ENCODE assay signal across 8 cellular contexts in genomic region chr2:68943581-68944568, GRCh38. TPM values are rescaled to one million over a fixed set of nuclear protein-coding genes. Genes with fewer than 3 reads are reported as not detected.
DNase-seq lines count a peak whose midpoint lies in the region; ATAC-seq and TF ChIP-seq lines count a peak whose summit lies in the region.

No MANE protein-coding gene starts in this region.

- peak; percentile 93 for ATAC-seq in PC-3
- ATAC-seq in activated T-cell treated with anti-CD3 and anti-CD28 coated beads, Interleukin-2, amount 50 U/mL, for 4 hours = peak; percentile 48 to 69
- ATAC-seq in natural killer cell = peak; percentile 64 to 85 (median 73)
- ATAC-seq in GM18511 (IDR thresholded peaks at IDR 0.05; ENCODE audit: unreplicated experiment) = no peak

- BruUV-seq in PC-3 (replicated peaks; lab: Mats Ljungman, UMichigan) = no TSS peak

- TF ChIP-seq CTCF in GM12864 (IDR thresholded peaks at IDR 0.05; ENCODE audit: low read depth, low read length, missing control alignments) (peak; percentile 85), PC-3 (conservative IDR thresholded peaks at IDR 0.05; ENCODE audit: low read depth, low read length) (peak; percentile 88), fibroblast of mammary gland (conservative IDR thresholded peaks at IDR 0.05; ENCODE audit: control insufficient read depth, insufficient read depth, low read depth, low read length) (peak; percentile 78), natural killer cell (IDR thresholded peaks at IDR 0.05) (peak; percentile 84), testis (IDR thresholded peaks at IDR 0.05) (peak; percentile 48 to 83 (median 74))

- peaks cover 10% of the 10 kb centered on the region; the same call in 1 of the 2 replicates for H3K4me1 ChIP-seq in PC-3 (ENCODE audit: insufficient read depth, low read length)
- H3K4me1 ChIP-seq in testis = no peaks in the 10 kb centered on the region

- H3K27me3 ChIP-seq in PC-3 (ENCODE audit: low read length) (no peaks in the 10 kb centered on the region), testis (no peaks in the 10 kb centered on the region)

- CTCF ChIA-PET in PC-3 (lab: Charles Lee) = interaction anchor here (0.5 to 1.5 kb wide), 7 partner anchors 17 to 553 kb away, joined by 3 to 8 read pairs (median 4); partner anchors contain the start of gene ANTXR1

- intact Hi-C loops in PC-3 (cut with micrococcal nuclease) = loop anchor here (1.0 to 2.0 kb wide), 2 partner anchors 69 to 363 kb away; partner anchors contain the start of gene ANTXR1
- intact Hi-C loops in natural killer cell (cut with micrococcal nuclease) = no loop called here
- intact Hi-C loops in testis (cut with DNase I; ENCODE audit: low total_unique reads) = no loop called here

- H2AFZ ChIP-seq in PC-3 (ENCODE audit: low read length) = peak overlapping the region; percentile 95

- H3K4me1 Mint-ChIP-seq in activated T-cell treated with anti-CD3 and anti-CD28 coated beads, Interleukin-2, amount 50 U/mL, for 4 hours (ENCODE audit: low read depth) = no peaks in the 10 kb centered on the region
- H3K4me1 Mint-ChIP-seq in natural killer cell = peaks cover 5% of the 10 kb centered on the region in 2 donors

- H3K79me2 ChIP-seq in PC-3 (ENCODE audit: low read length) = no peaks in the 10 kb centered on the region

- peak overlapping the region; percentile 59 for H3K9ac ChIP-seq in PC-3 (ENCODE audit: low read length)

- TF ChIP-seq POLR2A in testis (IDR thresholded peaks at IDR 0.05) = no peak

- H3K4me3 ChIP-seq in GM12864 (ENCODE audit: low read depth, low read length) = no peak overlapping the region
- H3K4me3 ChIP-seq in PC-3 (ENCODE audit: low read length) = no peak overlapping the region
- H3K4me3 ChIP-seq in fibroblast of mammary gland (ENCODE audit: control insufficient read depth, low read depth, low read length) = no peak overlapping the region
- H3K4me3 ChIP-seq in testis = no peak overlapping the region

- no peaks in the 10 kb centered on the region for H4K20me1 ChIP-seq in PC-3 (ENCODE audit: low read length)

- H3K36me3 ChIP-seq in PC-3 (ENCODE audit: low read depth, low read length) (no peaks in the 10 kb centered on the region), testis (ENCODE audit: low read depth, missing control alignments) (no peaks in the 10 kb centered on the region)

- no peaks in the 10 kb centered on the region for H3K9me2 ChIP-seq in PC-3 (replicated peaks; ENCODE audit: low read length)

- no peak overlapping the region for H3K27ac ChIP-seq in PC-3 (ENCODE audit: low read length)
- H3K27ac ChIP-seq in testis = no peak overlapping the region

- H3K4me2 ChIP-seq in PC-3 (ENCODE audit: low read length) = peak overlapping the region; percentile 51

- DNase-seq in GM12864 (ENCODE audit: low read depth) (peak; percentile 3), Kasumi-1 (lab: John Stamatoyannopoulos, UW) (peak; percentile 78 to 84), PC-3 (peak; percentile 89), fibroblast of mammary gland (ENCODE audit: low read depth) (peak; percentile 56), natural killer cell (peak; percentile 19), testis (peak; percentile 70)
- DNase-seq in activated T-cell treated with anti-CD3 and anti-CD28 coated beads, Interleukin-2, amount 50 U/mL, for 4 hours = peak; percentile 34

- H3K9me3 ChIP-seq in PC-3 (ENCODE audit: low read length) (no peaks in the 10 kb centered on the region), testis (no peaks in the 10 kb centered on the region)

- 34 to 37% methylated on average over 17 to 25 of the region's 27 CpGs for WGBS in testis, 2 donors

- peaks cover 14% of the 10 kb centered on the region for H3K9me3 Mint-ChIP-seq in activated T-cell treated with anti-CD3 and anti-CD28 coated beads, Interleukin-2, amount 50 U/mL, for 4 hours
- H3K9me3 Mint-ChIP-seq in natural killer cell = no peaks in the 10 kb centered on the region

- no peaks in the 10 kb centered on the region for H3F3A ChIP-seq in PC-3 (ENCODE audit: low read length, unreplicated experiment)

- H3K4me3 Mint-ChIP-seq in activated T-cell treated with anti-CD3 and anti-CD28 coated beads, Interleukin-2, amount 50 U/mL, for 4 hours = no peak overlapping the region
- H3K4me3 Mint-ChIP-seq in natural killer cell = no peak overlapping the region

- H3K36me3 Mint-ChIP-seq in activated T-cell treated with anti-CD3 and anti-CD28 coated beads, Interleukin-2, amount 50 U/mL, for 4 hours (ENCODE audit: insufficient read depth) = no peaks in the 10 kb centered on the region
- no peaks in the 10 kb centered on the region for H3K36me3 Mint-ChIP-seq in natural killer cell

- H3K27me3 Mint-ChIP-seq in activated T-cell treated with anti-CD3 and anti-CD28 coated beads, Interleukin-2, amount 50 U/mL, for 4 hours (ENCODE audit: low read depth) = peaks cover 41% of the 10 kb centered on the region
- H3K27me3 Mint-ChIP-seq in natural killer cell (ENCODE audit: low read depth in 2 of 2) = peaks cover 40 to 70% of the 10 kb centered on the region in 2 donors

- POLR2A ChIA-PET in PC-3 (lab: Charles Lee; ENCODE audit: unreplicated experiment) = no interaction called here

- no peak overlapping the region for H3K27ac Mint-ChIP-seq in natural killer cell

RNA-seq across cellular contexts. Expression of gene GKN2, which starts 8.8 kb away (rescaled TPM):
- total RNA-seq in PC-3 (2014; rRNA removed) = 0.58 TPM in 1 of 2 replicates, not detected in the other
- not detected for total RNA-seq in activated T-cell treated with anti-CD3 and anti-CD28 coated beads, Interleukin-2, amount 50 U/mL, for 4 hours
- not detected for total RNA-seq in natural killer cell
- not detected for total RNA-seq in testis
- not detected for polyA plus RNA-seq in testis (ENCODE audit: insufficient read depth, low read depth, low replicate concordance)

RNA-seq across cellular contexts. Expression of gene GKN1, which starts 30.6 kb away (rescaled TPM):
- total RNA-seq in PC-3 (2014; rRNA removed) = not detected in 2 replicates
- not detected for total RNA-seq in activated T-cell treated with anti-CD3 and anti-CD28 coated beads, Interleukin-2, amount 50 U/mL, for 4 hours
- not detected for total RNA-seq in natural killer cell
- total RNA-seq in testis = not detected
- not detected for polyA plus RNA-seq in testis (ENCODE audit: insufficient read depth, low read depth, low replicate concordance)

Comparison
In these comparisons a context has a peak if more than half of its experiments do, and no peak if none do; other contexts are left out.
1. DNase-seq: peak in every context shown above with its lines; median percentile 89 in PC-3; 81 in Kasumi-1; 70 in testis; 56 in fibroblast of mammary gland; 34 in activated T-cell treated with anti-CD3 and anti-CD28 coated beads, Interleukin-2, amount 50 U/mL, for 4 hours; 19 in natural killer cell; 3 in GM12864.